22 cellular contexts compared by ENCODE assay signal in genomic region chr14:50688875-50689274, GRCh38. TPM values are rescaled to one million over a fixed set of nuclear protein-coding genes. Genes with fewer than 3 reads are reported as not detected.
DNase-seq lines count a peak whose midpoint lies in the region; ATAC-seq, FAIRE-seq and TF ChIP-seq lines count a peak whose summit lies in the region.
"Had no signal": no experiment of that assay in that cellular context is flagged by ENCODE, and none has a peak within 500 bp of the region (broad histone marks: within the 10 kb centered on the region; RNA-seq: fewer than 3 reads in every experiment).

No MANE protein-coding gene starts in this region.

- H3K4me2 ChIP-seq in keratinocyte (ENCODE audit: control insufficient read depth, extremely low read depth, insufficient read depth, low read depth, low read length) = no peak overlapping the region
- H3K4me2 ChIP-seq: BLaER1 treated with 17β-estradiol and CSF1 and Interleukin-3, amounts not matched to agents 10 nM and 100 nM had no signal

- H3K27me3 ChIP-seq in left ventricle myocardium inferior (ENCODE audit: low read depth) (no peaks in the 10 kb centered on the region), keratinocyte (ENCODE audit: control insufficient read depth, extremely low read depth, insufficient read depth, low read length) (no peaks in the 10 kb centered on the region)
- no peaks in the 10 kb centered on the region for H3K27me3 ChIP-seq in naive thymus-derived CD4-positive, alpha-beta T cell (ENCODE audit: control insufficient read depth in 2 of 2, insufficient read depth in 2 of 2, low read length in 2 of 2)
- H3K27me3 ChIP-seq: BLaER1 treated with 17β-estradiol and CSF1 and Interleukin-3, amounts not matched to agents 10 nM and 100 nM had no signal

- H3K9me3 Mint-ChIP-seq in WTC11 (peaks cover 7% of the 10 kb centered on the region), HFFc6 (peaks cover 16% of the 10 kb centered on the region; the same call in 1 of the 2 replicates)
- H3K9me3 Mint-ChIP-seq in naive thymus-derived CD4-positive, alpha-beta T cell = peaks cover 0 to 46% (median 10%) of the 10 kb centered on the region in 11 donors

- no peaks in the 10 kb centered on the region for H3K9me1 ChIP-seq in keratinocyte (ENCODE audit: control insufficient read depth, extremely low read depth, insufficient read depth, low read length)

- H3K4me3 ChIP-seq in left ventricle myocardium inferior = no peak overlapping the region
- no peak overlapping the region for H3K4me3 ChIP-seq in keratinocyte (ENCODE audit: control insufficient read depth in 2 of 3, extremely low read depth in 1 of 3, insufficient read depth in 2 of 3, low read depth in 1 of 3, low read length in 3 of 3)
- H3K4me3 ChIP-seq in naive thymus-derived CD4-positive, alpha-beta T cell (ENCODE audit: low read length) = no peak overlapping the region
- H3K4me3 ChIP-seq: BLaER1 treated with 17β-estradiol and CSF1 and Interleukin-3, amounts not matched to agents 10 nM and 100 nM; GM12878; K562 had no signal

- no peak overlapping the region for H3K27ac ChIP-seq in left ventricle myocardium inferior (replicated peaks)
- no peak overlapping the region for H3K27ac ChIP-seq in keratinocyte (ENCODE audit: control insufficient read depth, insufficient read depth, low read length)
- no peak overlapping the region for H3K27ac ChIP-seq in naive thymus-derived CD4-positive, alpha-beta T cell (ENCODE audit: low read depth, low read length)
- H3K27ac ChIP-seq: BLaER1 treated with 17β-estradiol and CSF1 and Interleukin-3, amounts not matched to agents 10 nM and 100 nM had no signal

- H3K9me3 ChIP-seq in left ventricle myocardium inferior (replicated peaks) (peaks cover 26% of the 10 kb centered on the region), keratinocyte (ENCODE audit: control insufficient read depth, low read depth, low read length) (peaks cover 2% of the 10 kb centered on the region)
- H3K9me3 ChIP-seq in naive thymus-derived CD4-positive, alpha-beta T cell (ENCODE audit: control insufficient read depth in 2 of 3, low read length in 3 of 3) = peaks cover 0 to 4% (median 0%) of the 10 kb centered on the region in 3 experiments

- no peaks in the 10 kb centered on the region for H4K20me1 ChIP-seq in keratinocyte (ENCODE audit: control insufficient read depth, extremely low read depth, insufficient read depth, low read length)
- H4K20me1 ChIP-seq: BLaER1 treated with 17β-estradiol and CSF1 and Interleukin-3, amounts not matched to agents 10 nM and 100 nM had no signal

- intact Hi-C loops in left ventricle myocardium inferior (cut with micrococcal nuclease) (no loop called here), left cardiac atrium (cut with DNase I) (no loop called here)
- intact Hi-C loops in naive thymus-derived CD4-positive, alpha-beta T cell (cut with micrococcal nuclease) = no loop called here

- peak; percentile 74 for FAIRE-seq in keratinocyte (lab: Jason Lieb, UNC)
- FAIRE-seq: A204.1, GM12878, GM18507, K562 had no signal

- H3K27me3 Mint-ChIP-seq in WTC11 (ENCODE audit: low read depth) = no peaks in the 10 kb centered on the region; the same call in 1 of the 2 replicates
- peaks cover 1% of the 10 kb centered on the region; the same call in 1 of the 2 replicates for H3K27me3 Mint-ChIP-seq in HFFc6 (ENCODE audit: insufficient read depth)
- peaks cover 0 to 21% (median 4%) of the 10 kb centered on the region in 5 donors for H3K27me3 Mint-ChIP-seq in naive thymus-derived CD4-positive, alpha-beta T cell

- dilution Hi-C loops in keratinocyte (cut with MboI; ENCODE audit: extremely low pct_ligation_motif_present, low sequenced_read_pairs) = no loop called here

- no peak overlapping the region for H3K9ac ChIP-seq in keratinocyte (ENCODE audit: control insufficient read depth, extremely low read depth, insufficient read depth, low read length)
- H3K9ac ChIP-seq: BLaER1 treated with 17β-estradiol and CSF1 and Interleukin-3, amounts not matched to agents 10 nM and 100 nM had no signal

- H2AFZ ChIP-seq in keratinocyte (ENCODE audit: control insufficient read depth, low read length) = no peak overlapping the region

- H3K27ac Mint-ChIP-seq in WTC11 (0 out of 2 replicates have a peak overlapping the region, but pooled peaks have one; percentile 38), HFFc6 (no peak overlapping the region)
- H3K27ac Mint-ChIP-seq in naive thymus-derived CD4-positive, alpha-beta T cell = no peak overlapping the region
- H3K27ac Mint-ChIP-seq: CD8-positive, alpha-beta memory T cell had no signal

- DNase-seq in left ventricle myocardium inferior = no peak
- no peak for DNase-seq in left cardiac atrium
- no peak for DNase-seq in WTC11 (ENCODE audit: low spot score)
- DNase-seq in keratinocyte (ENCODE audit: low read depth, low spot score) = no peak
- DNase-seq in HFFc6 = no peak
- DNase-seq in activated effector memory CD4-positive, alpha-beta T cell treated with anti-CD3 and anti-CD28 coated beads, Interleukin-2, amount 50 U/mL, for 16 hours = no peak
- no peak for DNase-seq in naive thymus-derived CD4-positive, alpha-beta T cell
- DNase-seq in 8988T = no peak
- DNase-seq: CD8-positive, alpha-beta memory T cell; DMS79 treated with DMSO at 0.1 percent for 48 hours; GDM1; GOT3; NCI-H1417 treated with DMSO at 0.1 percent for 48 hours; NCI-H1930; NCI-H2171 treated with DMSO at 0.1 percent for 48 hours; NCI-H82 had no signal

- ATAC-seq in left cardiac atrium (no peak), WTC11 (peak; percentile 94)
- no peak for ATAC-seq in naive thymus-derived CD4-positive, alpha-beta T cell
- ATAC-seq: GM12878, K562, Right ventricle myocardium inferior had no signal

- H3K79me2 ChIP-seq in keratinocyte (ENCODE audit: control insufficient read depth, insufficient read depth, low read length) = no peaks in the 10 kb centered on the region

- H3K4me3 Mint-ChIP-seq in WTC11 (no peak overlapping the region), HFFc6 (no peak overlapping the region)
- no peak overlapping the region for H3K4me3 Mint-ChIP-seq in naive thymus-derived CD4-positive, alpha-beta T cell
- H3K4me3 Mint-ChIP-seq: CD8-positive, alpha-beta memory T cell had no signal

- CTCF ChIA-PET in WTC11 (lab: Charles Lee) = interaction anchor here (0.7 kb wide), 1 partner anchor 25 kb away, joined by 4 read pairs; no protein-coding TSS in a partner anchor
- CTCF ChIA-PET in naive thymus-derived CD4-positive, alpha-beta T cell (lab: Charles Lee) = no interaction called here

- H3K4me1 ChIP-seq in left ventricle myocardium inferior (no peaks in the 10 kb centered on the region), keratinocyte (ENCODE audit: control insufficient read depth, extremely low read depth, insufficient read depth, low read length) (no peaks in the 10 kb centered on the region)
- no peaks in the 10 kb centered on the region for H3K4me1 ChIP-seq in naive thymus-derived CD4-positive, alpha-beta T cell (ENCODE audit: control insufficient read depth in 2 of 2, insufficient read depth in 2 of 2, low read length in 2 of 2)
- H3K4me1 ChIP-seq: BLaER1 treated with 17β-estradiol and CSF1 and Interleukin-3, amounts not matched to agents 10 nM and 100 nM had no signal

- POLR2A ChIA-PET in WTC11 (lab: Charles Lee) = no interaction called here
- POLR2A ChIA-PET in naive thymus-derived CD4-positive, alpha-beta T cell (lab: Charles Lee) = no interaction called here

- H3K4me1 Mint-ChIP-seq in WTC11 = no peaks in the 10 kb centered on the region
- no peaks in the 10 kb centered on the region for H3K4me1 Mint-ChIP-seq in HFFc6 (ENCODE audit: low read depth)
- no peaks in the 10 kb centered on the region for H3K4me1 Mint-ChIP-seq in naive thymus-derived CD4-positive, alpha-beta T cell
- H3K4me1 Mint-ChIP-seq: CD8-positive, alpha-beta memory T cell had no signal

- H3K36me3 ChIP-seq in left ventricle myocardium inferior (no peaks in the 10 kb centered on the region), keratinocyte (ENCODE audit: control insufficient read depth in 2 of 2, extremely low read depth in 1 of 2, insufficient read depth in 2 of 2, low read length in 2 of 2) (no peaks in the 10 kb centered on the region)
- no peaks in the 10 kb centered on the region for H3K36me3 ChIP-seq in naive thymus-derived CD4-positive, alpha-beta T cell (ENCODE audit: control insufficient read depth in 2 of 3, insufficient read depth in 3 of 3, low read length in 3 of 3)

- TF ChIP-seq CTCF in left ventricle myocardium inferior (IDR thresholded peaks at IDR 0.05; ENCODE audit: borderline replicate concordance) = peak; percentile 31
- TF ChIP-seq CTCF in WTC11 (IDR thresholded peaks at IDR 0.05) = no peak
- TF ChIP-seq CTCF in keratinocyte (optimal IDR thresholded peaks at IDR 0.05 in 1 of 3, IDR thresholded peaks at IDR 0.05 in 1 of 3, conservative IDR thresholded peaks at IDR 0.05 in 1 of 3; ENCODE audit: extremely low read depth in 1 of 3, insufficient read depth in 2 of 3, low read length in 3 of 3) = peak in 2 of 3 experiments; percentile 18 to 65
- no peak for TF ChIP-seq CTCF in HFFc6 (IDR thresholded peaks at IDR 0.05)

- peaks cover 6% of the 10 kb centered on the region for H3K36me3 Mint-ChIP-seq in WTC11
- H3K36me3 Mint-ChIP-seq in HFFc6 (ENCODE audit: low read depth) = no peaks in the 10 kb centered on the region
- peaks cover 0 to 12% (median 6%) of the 10 kb centered on the region in 5 donors for H3K36me3 Mint-ChIP-seq in naive thymus-derived CD4-positive, alpha-beta T cell

RNA-seq across cellular contexts. Expression of gene SAV1, which starts 20.8 kb away (rescaled TPM):
- total RNA-seq in left ventricle myocardium inferior = 29.5 TPM
- total RNA-seq in left cardiac atrium = 10 to 100 TPM; 23.4 to 27.0 TPM
- 59.9 to 64.1 TPM (median 61.0 TPM) in 3 replicates for total RNA-seq in WTC11 (2021)
- polyA plus RNA-seq in keratinocyte = 11.4 to 26.0 TPM (median 22.3 TPM) in 3 replicates
- 28.7 TPM for polyA plus RNA-seq in keratinocyte (2011; ENCODE audit: low read depth)
- polyA plus RNA-seq in keratinocyte (2011; cell fraction: cytosol; rRNA removed) = 17.6 and 32.3 TPM in 2 replicates
- 14.2 and 18.4 TPM in 2 replicates for polyA plus RNA-seq in keratinocyte (2011; cell fraction: nucleus; rRNA removed)
- polyA plus RNA-seq in keratinocyte (2012; ENCODE audit: low replicate concordance) = 18.7 and 25.5 TPM in 2 replicates
- polyA minus RNA-seq in keratinocyte = 7.6 to 21.5 TPM (median 12.2 TPM) in 3 replicates
- polyA minus RNA-seq in keratinocyte (2011; cell fraction: cytosol; rRNA and poly(A)+ RNA removed) = 14.2 TPM
- 10.9 and 13.7 TPM in 2 replicates for polyA minus RNA-seq in keratinocyte (2011; cell fraction: nucleus; rRNA and poly(A)+ RNA removed)
- 10 to 100 TPM; 23.3 to 32.6 (median 30.5) TPM for total RNA-seq in HFFc6 (2021; fragmentation: NEBNext Ultra II Directional; extraction: Animal tissue kit (Norgen Biotek cat#: 25700))
- total RNA-seq in naive thymus-derived CD4-positive, alpha-beta T cell = 1 to 10 TPM; 7.2 to 9.4 (median 8.7) TPM
- polyA plus RNA-seq in naive thymus-derived CD4-positive, alpha-beta T cell = 1 to 10 TPM; 7.4 to 8.9 TPM

Comparison
In these comparisons a context has a peak if more than half of its experiments do, and no peak if none do; other contexts are left out.
1. CTCF ChIP-seq: peak in left ventricle myocardium inferior (single experiment) and keratinocyte (2 of 3); none in WTC11 (single experiment) and HFFc6 (single experiment).